Comparison of ENCODE assay signal across 1 cellular context in the genomic region with DNA sequence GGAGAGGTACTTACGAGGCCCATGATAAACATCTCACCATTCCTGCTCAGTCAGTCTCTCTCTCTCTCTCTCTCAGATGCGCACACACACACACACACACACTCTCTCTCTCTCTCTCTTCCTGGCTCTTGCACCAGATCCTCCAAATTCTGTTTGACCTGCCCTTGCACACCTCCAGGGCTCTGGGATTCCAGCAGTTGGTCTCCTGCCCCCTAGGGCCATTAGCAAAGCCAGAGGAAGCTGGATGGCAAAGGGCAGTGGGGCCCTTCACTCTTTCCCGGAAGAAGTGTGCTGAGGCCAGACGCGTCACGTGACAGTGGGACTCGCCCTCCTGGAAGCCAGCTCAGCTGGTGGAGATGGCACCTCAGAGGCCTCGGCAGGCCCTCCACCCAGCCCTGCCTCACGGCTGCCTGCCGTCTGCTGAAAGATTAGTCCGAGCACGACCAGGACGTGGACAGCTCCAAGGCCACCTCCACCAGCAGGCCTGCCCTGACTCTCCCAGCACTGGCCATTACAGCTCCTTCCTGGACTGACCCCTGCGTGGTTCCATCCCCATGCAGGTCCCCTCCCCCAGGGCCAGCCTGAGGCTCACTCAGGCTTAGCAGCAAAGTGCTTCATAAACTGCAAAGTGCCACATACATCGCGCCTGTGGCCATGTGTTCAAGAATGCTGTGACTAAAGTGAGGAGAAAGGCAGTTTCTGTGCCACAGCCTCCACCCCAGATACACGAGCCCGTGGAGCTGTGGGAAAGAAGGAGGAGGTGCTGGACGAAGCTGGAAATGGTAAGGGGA.
TF ChIP-seq lines count a peak whose summit lies in the region.

No MANE protein-coding gene starts in this region.

TF ChIP-seq in HEK293, 187 proteins besides CTCF, POLR2A, EP300 and RAD21 (continued from another document and continues in another):
- TF ChIP-seq, protein P1, sequence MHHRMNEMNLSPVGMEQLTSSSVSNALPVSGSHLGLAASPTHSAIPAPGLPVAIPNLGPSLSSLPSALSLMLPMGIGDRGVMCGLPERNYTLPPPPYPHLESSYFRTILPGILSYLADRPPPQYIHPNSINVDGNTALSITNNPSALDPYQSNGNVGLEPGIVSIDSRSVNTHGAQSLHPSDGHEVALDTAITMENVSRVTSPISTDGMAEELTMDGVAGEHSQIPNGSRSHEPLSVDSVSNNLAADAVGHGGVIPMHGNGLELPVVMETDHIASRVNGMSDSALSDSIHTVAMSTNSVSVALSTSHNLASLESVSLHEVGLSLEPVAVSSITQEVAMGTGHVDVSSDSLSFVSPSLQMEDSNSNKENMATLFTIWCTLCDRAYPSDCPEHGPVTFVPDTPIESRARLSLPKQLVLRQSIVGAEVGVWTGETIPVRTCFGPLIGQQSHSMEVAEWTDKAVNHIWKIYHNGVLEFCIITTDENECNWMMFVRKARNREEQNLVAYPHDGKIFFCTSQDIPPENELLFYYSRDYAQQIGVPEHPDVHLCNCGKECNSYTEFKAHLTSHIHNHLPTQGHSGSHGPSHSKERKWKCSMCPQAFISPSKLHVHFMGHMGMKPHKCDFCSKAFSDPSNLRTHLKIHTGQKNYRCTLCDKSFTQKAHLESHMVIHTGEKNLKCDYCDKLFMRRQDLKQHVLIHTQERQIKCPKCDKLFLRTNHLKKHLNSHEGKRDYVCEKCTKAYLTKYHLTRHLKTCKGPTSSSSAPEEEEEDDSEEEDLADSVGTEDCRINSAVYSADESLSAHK (tag by site-specific recombination; IDR thresholded peaks at IDR 0.05): peak; percentile 90
- TF ChIP-seq ZBTB7A (tag by site-specific recombination; IDR thresholded peaks at IDR 0.05; ENCODE audit: low read depth): peak; percentile 73; the same call in 1 of the 2 replicates
- TF ChIP-seq KLF8 (tag by site-specific recombination; IDR thresholded peaks at IDR 0.05): peak; percentile 58
- peak; percentile 31; the same call in 1 of the 2 replicates for TF ChIP-seq ZNF324 (tag by site-specific recombination; IDR thresholded peaks at IDR 0.05)
- TF ChIP-seq GLIS1 (tag by site-specific recombination; IDR thresholded peaks at IDR 0.05): peak; percentile 29; the same call in 1 of the 2 replicates
- no peak for TF ChIP-seq ZNF473 (tag by site-specific recombination; IDR thresholded peaks at IDR 0.05)
- peak; percentile 44 for TF ChIP-seq ZBTB17 (tag by site-specific recombination; IDR thresholded peaks at IDR 0.05)
- TF ChIP-seq ZNF600 (tag by site-specific recombination; IDR thresholded peaks at IDR 0.05): peak; percentile 61
- TF ChIP-seq ZNF2 (tag by site-specific recombination; IDR thresholded peaks at IDR 0.05): peak; percentile 38; the same call in 1 of the 2 replicates
- TF ChIP-seq ZNF335 (tag by site-specific recombination; conservative IDR thresholded peaks at IDR 0.05): no peak
- TF ChIP-seq ZNF221 (tag by site-specific recombination; IDR thresholded peaks at IDR 0.05; ENCODE audit: borderline replicate concordance): no peak
- TF ChIP-seq ZNF366 (tag by site-specific recombination; conservative IDR thresholded peaks at IDR 0.05): peak; percentile 68
- TF ChIP-seq BCL11A (tag by site-specific recombination; IDR thresholded peaks at IDR 0.05; ENCODE audit: low read depth): 0 out of 2 replicates have a peak, but pooled peaks have one; percentile 4
- TF ChIP-seq ZEB2 (tag by site-specific recombination; IDR thresholded peaks at IDR 0.05): 0 out of 2 replicates have a peak, but pooled peaks have one; percentile 31
- TF ChIP-seq ZBTB20 (tag by site-specific recombination; IDR thresholded peaks at IDR 0.05): peak; percentile 82
- TF ChIP-seq ZNF785 (tag by site-specific recombination; IDR thresholded peaks at IDR 0.05): 0 out of 2 replicates have a peak, but pooled peaks have one; percentile 11
- no peak for TF ChIP-seq ZNF184 (tag by site-specific recombination; IDR thresholded peaks at IDR 0.05)
- TF ChIP-seq, protein P2, sequence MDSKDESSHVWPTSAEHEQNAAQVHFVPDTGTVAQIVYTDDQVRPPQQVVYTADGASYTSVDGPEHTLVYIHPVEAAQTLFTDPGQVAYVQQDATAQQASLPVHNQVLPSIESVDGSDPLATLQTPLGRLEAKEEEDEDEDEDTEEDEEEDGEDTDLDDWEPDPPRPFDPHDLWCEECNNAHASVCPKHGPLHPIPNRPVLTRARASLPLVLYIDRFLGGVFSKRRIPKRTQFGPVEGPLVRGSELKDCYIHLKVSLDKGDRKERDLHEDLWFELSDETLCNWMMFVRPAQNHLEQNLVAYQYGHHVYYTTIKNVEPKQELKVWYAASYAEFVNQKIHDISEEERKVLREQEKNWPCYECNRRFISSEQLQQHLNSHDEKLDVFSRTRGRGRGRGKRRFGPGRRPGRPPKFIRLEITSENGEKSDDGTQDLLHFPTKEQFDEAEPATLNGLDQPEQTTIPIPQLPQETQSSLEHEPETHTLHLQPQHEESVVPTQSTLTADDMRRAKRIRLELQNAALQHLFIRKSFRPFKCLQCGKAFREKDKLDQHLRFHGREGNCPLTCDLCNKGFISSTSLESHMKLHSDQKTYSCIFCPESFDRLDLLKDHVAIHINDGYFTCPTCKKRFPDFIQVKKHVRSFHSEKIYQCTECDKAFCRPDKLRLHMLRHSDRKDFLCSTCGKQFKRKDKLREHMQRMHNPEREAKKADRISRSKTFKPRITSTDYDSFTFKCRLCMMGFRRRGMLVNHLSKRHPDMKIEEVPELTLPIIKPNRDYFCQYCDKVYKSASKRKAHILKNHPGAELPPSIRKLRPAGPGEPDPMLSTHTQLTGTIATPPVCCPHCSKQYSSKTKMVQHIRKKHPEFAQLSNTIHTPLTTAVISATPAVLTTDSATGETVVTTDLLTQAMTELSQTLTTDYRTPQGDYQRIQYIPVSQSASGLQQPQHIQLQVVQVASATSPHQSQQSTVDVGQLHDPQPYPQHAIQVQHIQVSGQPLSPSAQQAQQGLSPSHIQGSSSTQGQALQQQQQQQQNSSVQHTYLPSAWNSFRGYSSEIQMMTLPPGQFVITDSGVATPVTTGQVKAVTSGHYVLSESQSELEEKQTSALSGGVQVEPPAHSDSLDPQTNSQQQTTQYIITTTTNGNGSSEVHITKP (tag by site-specific recombination; IDR thresholded peaks at IDR 0.05): peak; percentile 22; the same call in 1 of the 2 replicates
- no peak for TF ChIP-seq HOXD13 (CRISPR knock-in tag; IDR thresholded peaks at IDR 0.05; ENCODE audit: borderline replicate concordance)
- TF ChIP-seq, protein P3, sequence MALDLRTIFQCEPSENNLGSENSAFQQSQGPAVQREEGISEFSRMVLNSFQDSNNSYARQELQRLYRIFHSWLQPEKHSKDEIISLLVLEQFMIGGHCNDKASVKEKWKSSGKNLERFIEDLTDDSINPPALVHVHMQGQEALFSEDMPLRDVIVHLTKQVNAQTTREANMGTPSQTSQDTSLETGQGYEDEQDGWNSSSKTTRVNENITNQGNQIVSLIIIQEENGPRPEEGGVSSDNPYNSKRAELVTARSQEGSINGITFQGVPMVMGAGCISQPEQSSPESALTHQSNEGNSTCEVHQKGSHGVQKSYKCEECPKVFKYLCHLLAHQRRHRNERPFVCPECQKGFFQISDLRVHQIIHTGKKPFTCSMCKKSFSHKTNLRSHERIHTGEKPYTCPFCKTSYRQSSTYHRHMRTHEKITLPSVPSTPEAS (tag by site-specific recombination; IDR thresholded peaks at IDR 0.05): peak; percentile 88
- peak; percentile 82 for TF ChIP-seq SP7 (tag by site-specific recombination; IDR thresholded peaks at IDR 0.05)
- 0 out of 2 replicates have a peak, but pooled peaks have one; percentile 19 for TF ChIP-seq SALL2 (tag by site-specific recombination; IDR thresholded peaks at IDR 0.05; ENCODE audit: borderline replicate concordance)
- TF ChIP-seq ZBTB8A (tag by site-specific recombination; IDR thresholded peaks at IDR 0.05): 0 out of 2 replicates have a peak, but pooled peaks have one; percentile 17
- peak; percentile 15; the same call in 1 of the 2 replicates for TF ChIP-seq ZNF776 (tag by site-specific recombination; IDR thresholded peaks at IDR 0.05; ENCODE audit: borderline replicate concordance)
- TF ChIP-seq ZNF292 (tag by site-specific recombination; IDR thresholded peaks at IDR 0.05; ENCODE audit: borderline replicate concordance, low read depth): no peak
- TF ChIP-seq YY1 (tag by site-specific recombination; IDR thresholded peaks at IDR 0.05): no peak
- no peak for TF ChIP-seq ZNF560 (tag by site-specific recombination; IDR thresholded peaks at IDR 0.05; ENCODE audit: borderline replicate concordance)
- 0 out of 2 replicates have a peak, but pooled peaks have one; percentile 11 for TF ChIP-seq ZNF623 (tag by site-specific recombination; IDR thresholded peaks at IDR 0.05)
- TF ChIP-seq ZNF24 (tag by site-specific recombination; IDR thresholded peaks at IDR 0.05): peak; percentile 91
- peak; percentile 93 for TF ChIP-seq ZFP69B (tag by site-specific recombination; IDR thresholded peaks at IDR 0.05)
- TF ChIP-seq, protein P4, sequence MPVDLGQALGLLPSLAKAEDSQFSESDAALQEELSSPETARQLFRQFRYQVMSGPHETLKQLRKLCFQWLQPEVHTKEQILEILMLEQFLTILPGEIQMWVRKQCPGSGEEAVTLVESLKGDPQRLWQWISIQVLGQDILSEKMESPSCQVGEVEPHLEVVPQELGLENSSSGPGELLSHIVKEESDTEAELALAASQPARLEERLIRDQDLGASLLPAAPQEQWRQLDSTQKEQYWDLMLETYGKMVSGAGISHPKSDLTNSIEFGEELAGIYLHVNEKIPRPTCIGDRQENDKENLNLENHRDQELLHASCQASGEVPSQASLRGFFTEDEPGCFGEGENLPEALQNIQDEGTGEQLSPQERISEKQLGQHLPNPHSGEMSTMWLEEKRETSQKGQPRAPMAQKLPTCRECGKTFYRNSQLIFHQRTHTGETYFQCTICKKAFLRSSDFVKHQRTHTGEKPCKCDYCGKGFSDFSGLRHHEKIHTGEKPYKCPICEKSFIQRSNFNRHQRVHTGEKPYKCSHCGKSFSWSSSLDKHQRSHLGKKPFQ (tag by site-specific recombination; IDR thresholded peaks at IDR 0.05): peak; percentile 52; the same call in 1 of the 2 replicates
- no peak for TF ChIP-seq OSR2 (tag by site-specific recombination; IDR thresholded peaks at IDR 0.05)
- TF ChIP-seq, protein P5, sequence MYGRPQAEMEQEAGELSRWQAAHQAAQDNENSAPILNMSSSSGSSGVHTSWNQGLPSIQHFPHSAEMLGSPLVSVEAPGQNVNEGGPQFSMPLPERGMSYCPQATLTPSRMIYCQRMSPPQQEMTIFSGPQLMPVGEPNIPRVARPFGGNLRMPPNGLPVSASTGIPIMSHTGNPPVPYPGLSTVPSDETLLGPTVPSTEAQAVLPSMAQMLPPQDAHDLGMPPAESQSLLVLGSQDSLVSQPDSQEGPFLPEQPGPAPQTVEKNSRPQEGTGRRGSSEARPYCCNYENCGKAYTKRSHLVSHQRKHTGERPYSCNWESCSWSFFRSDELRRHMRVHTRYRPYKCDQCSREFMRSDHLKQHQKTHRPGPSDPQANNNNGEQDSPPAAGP (tag by site-specific recombination; IDR thresholded peaks at IDR 0.05): 0 out of 2 replicates have a peak, but pooled peaks have one; percentile 49
- TF ChIP-seq ZSCAN23 (tag by site-specific recombination; IDR thresholded peaks at IDR 0.05): peak; percentile 37; the same call in 1 of the 2 replicates
- no peak for TF ChIP-seq ZNF302 (tag by site-specific recombination; IDR thresholded peaks at IDR 0.05; ENCODE audit: low read depth)
- TF ChIP-seq, protein P6, sequence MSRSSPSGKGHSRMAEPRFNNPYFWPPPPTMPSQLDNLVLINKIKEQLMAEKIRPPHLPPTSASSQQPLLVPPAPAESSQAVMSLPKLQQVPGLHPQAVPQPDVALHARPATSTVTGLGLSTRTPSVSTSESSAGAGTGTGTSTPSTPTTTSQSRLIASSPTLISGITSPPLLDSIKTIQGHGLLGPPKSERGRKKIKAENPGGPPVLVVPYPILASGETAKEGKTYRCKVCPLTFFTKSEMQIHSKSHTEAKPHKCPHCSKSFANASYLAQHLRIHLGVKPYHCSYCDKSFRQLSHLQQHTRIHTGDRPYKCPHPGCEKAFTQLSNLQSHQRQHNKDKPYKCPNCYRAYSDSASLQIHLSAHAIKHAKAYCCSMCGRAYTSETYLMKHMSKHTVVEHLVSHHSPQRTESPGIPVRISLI (tag by site-specific recombination; IDR thresholded peaks at IDR 0.05): no peak
- TF ChIP-seq SP2 (tag by site-specific recombination; IDR thresholded peaks at IDR 0.05): peak; percentile 11; the same call in 1 of the 2 replicates
- no peak for TF ChIP-seq ZNF140 (tag by site-specific recombination; IDR thresholded peaks at IDR 0.05)
- TF ChIP-seq ZNF596 (tag by site-specific recombination; IDR thresholded peaks at IDR 0.05): peak; percentile 42; the same call in 1 of the 2 replicates
- peak; percentile 68 for TF ChIP-seq PRDM1 (tag by site-specific recombination; IDR thresholded peaks at IDR 0.05)
- TF ChIP-seq, protein P7, sequence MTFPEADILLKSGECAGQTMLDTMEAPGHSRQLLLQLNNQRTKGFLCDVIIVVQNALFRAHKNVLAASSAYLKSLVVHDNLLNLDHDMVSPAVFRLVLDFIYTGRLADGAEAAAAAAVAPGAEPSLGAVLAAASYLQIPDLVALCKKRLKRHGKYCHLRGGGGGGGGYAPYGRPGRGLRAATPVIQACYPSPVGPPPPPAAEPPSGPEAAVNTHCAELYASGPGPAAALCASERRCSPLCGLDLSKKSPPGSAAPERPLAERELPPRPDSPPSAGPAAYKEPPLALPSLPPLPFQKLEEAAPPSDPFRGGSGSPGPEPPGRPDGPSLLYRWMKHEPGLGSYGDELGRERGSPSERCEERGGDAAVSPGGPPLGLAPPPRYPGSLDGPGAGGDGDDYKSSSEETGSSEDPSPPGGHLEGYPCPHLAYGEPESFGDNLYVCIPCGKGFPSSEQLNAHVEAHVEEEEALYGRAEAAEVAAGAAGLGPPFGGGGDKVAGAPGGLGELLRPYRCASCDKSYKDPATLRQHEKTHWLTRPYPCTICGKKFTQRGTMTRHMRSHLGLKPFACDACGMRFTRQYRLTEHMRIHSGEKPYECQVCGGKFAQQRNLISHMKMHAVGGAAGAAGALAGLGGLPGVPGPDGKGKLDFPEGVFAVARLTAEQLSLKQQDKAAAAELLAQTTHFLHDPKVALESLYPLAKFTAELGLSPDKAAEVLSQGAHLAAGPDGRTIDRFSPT (tag by site-specific recombination; IDR thresholded peaks at IDR 0.05): peak; percentile 77; the same call in 1 of the 2 replicates
- TF ChIP-seq, protein P8, sequence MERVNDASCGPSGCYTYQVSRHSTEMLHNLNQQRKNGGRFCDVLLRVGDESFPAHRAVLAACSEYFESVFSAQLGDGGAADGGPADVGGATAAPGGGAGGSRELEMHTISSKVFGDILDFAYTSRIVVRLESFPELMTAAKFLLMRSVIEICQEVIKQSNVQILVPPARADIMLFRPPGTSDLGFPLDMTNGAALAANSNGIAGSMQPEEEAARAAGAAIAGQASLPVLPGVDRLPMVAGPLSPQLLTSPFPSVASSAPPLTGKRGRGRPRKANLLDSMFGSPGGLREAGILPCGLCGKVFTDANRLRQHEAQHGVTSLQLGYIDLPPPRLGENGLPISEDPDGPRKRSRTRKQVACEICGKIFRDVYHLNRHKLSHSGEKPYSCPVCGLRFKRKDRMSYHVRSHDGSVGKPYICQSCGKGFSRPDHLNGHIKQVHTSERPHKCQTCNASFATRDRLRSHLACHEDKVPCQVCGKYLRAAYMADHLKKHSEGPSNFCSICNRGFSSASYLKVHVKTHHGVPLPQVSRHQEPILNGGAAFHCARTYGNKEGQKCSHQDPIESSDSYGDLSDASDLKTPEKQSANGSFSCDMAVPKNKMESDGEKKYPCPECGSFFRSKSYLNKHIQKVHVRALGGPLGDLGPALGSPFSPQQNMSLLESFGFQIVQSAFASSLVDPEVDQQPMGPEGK (tag by site-specific recombination; IDR thresholded peaks at IDR 0.05): 0 out of 2 replicates have a peak, but pooled peaks have one; percentile 52
- TF ChIP-seq ZNF629 (tag by site-specific recombination; IDR thresholded peaks at IDR 0.05): 0 out of 2 replicates have a peak, but pooled peaks have one; percentile 24
- TF ChIP-seq FEZF1 (tag by site-specific recombination; IDR thresholded peaks at IDR 0.05): peak; percentile 69
- peak; percentile 17; the same call in 1 of the 2 replicates for TF ChIP-seq ZNF133 (tag by site-specific recombination; IDR thresholded peaks at IDR 0.05)
